Comparison of ENCODE assay signal across 17 cellular contexts in genomic region chr20:7383218-7383617, GRCh38.
"Had no signal": no experiment of that assay in that cellular context is flagged by ENCODE, and none has a peak within 500 bp of the region (broad histone marks: within the 10 kb centered on the region; RNA-seq: fewer than 3 reads in every experiment).

No MANE protein-coding gene starts in this region.

- DNase-seq: activated CD4-positive, alpha-beta T cell treated with anti-CD3 and anti-CD28 coated beads, Interleukin-2, amount 10 ng/mL, durations not matched to agents 7 days and 5 days; activated CD4-positive, CD25-positive, alpha-beta regulatory T cell treated with anti-CD3 and anti-CD28 coated beads, Interleukin-2, amount 50 U/mL, for 72 hours; activated CD8-positive, alpha-beta memory T cell treated with anti-CD3 and anti-CD28 coated beads, Interleukin-2, amount 10 ng/mL, durations not matched to agents 7 days and 5 days; activated CD8-positive, alpha-beta T cell treated with anti-CD3 and anti-CD28 coated beads for 36 hours; activated gamma-delta T cell; activated T-cell treated with anti-CD3 and anti-CD28 coated beads for 4 hours; anterior cingulate cortex; foreskin fibroblast; lower lobe of right lung; naive thymus-derived CD4-positive, alpha-beta T cell; occipital lobe; right lobe of liver; stimulated activated CD4-positive, alpha-beta T cell treated with anti-CD3 and anti-CD28 coated beads, Interleukin-1b, Interleukin-23, amount 100 ng/mL, for 48 hours; substantia nigra; thyroid gland; upper lobe of right lung had no signal

- ATAC-seq: activated CD8-positive, alpha-beta memory T cell treated with anti-CD3 and anti-CD28 coated beads, Interleukin-2, amount 10 ng/mL, durations not matched to agents 7 days and 5 days; activated CD8-positive, alpha-beta T cell treated with anti-CD3 and anti-CD28 coated beads for 36 hours; left lobe of liver; lower lobe of right lung; naive thymus-derived CD4-positive, alpha-beta T cell; right lobe of liver; upper lobe of right lung had no signal
